Comparison of ENCODE assay signal across 12 cellular contexts in genomic region chr11:128365044-128365443, GRCh38.
A peak's percentile ranks its signal among the peaks of the same experiment; 100 is the strongest.
DNase-seq lines count a peak whose midpoint lies in the region; TF ChIP-seq lines count a peak whose summit lies in the region.
"Had no signal": no experiment of that assay in that cellular context is flagged by ENCODE, and none has a peak within 500 bp of the region (broad histone marks: within the 10 kb centered on the region; RNA-seq: fewer than 3 reads in every experiment).

No MANE protein-coding gene starts in this region.

- H3K27ac ChIP-seq in fibroblast of lung (ENCODE audit: insufficient read depth, low read length): no peak overlapping the region

- H3K36me3 ChIP-seq in fibroblast of lung (ENCODE audit: control insufficient read depth, insufficient read depth, low read length): no peaks in the 10 kb centered on the region

- H3K79me2 ChIP-seq in fibroblast of lung (ENCODE audit: control insufficient read depth, insufficient read depth, low read length): no peaks in the 10 kb centered on the region

- CTCF ChIA-PET in activated naive CD4-positive, alpha-beta T cell treated with anti-CD3 and anti-CD28 coated beads, Interleukin-2, amount 10 ng/mL, durations not matched to agents 7 days and 5 days (lab: Charles Lee): no interaction called here

- no peak overlapping the region for H2AFZ ChIP-seq in fibroblast of lung (ENCODE audit: low read length)

- H3K4me3 ChIP-seq in fibroblast of lung (replicated peaks in 1 of 4; ENCODE audit: control extremely low read depth in 1 of 4, insufficient read depth in 1 of 4, low read depth in 3 of 4, low read length in 4 of 4): no peak overlapping the region

- H3K4me2 ChIP-seq in fibroblast of lung (ENCODE audit: extremely low read depth, insufficient read depth, low read length): no peak overlapping the region

- H3K4me1 ChIP-seq in fibroblast of lung (ENCODE audit: control insufficient read depth, extremely low read depth, insufficient read depth, low read length): peaks cover 7% of the 10 kb centered on the region

- H3K27me3 Mint-ChIP-seq in activated naive CD4-positive, alpha-beta T cell treated with anti-CD3 and anti-CD28 coated beads, Interleukin-2, amount 10 ng/mL, durations not matched to agents 7 days and 5 days: no peaks in the 10 kb centered on the region

- peaks cover 10% of the 10 kb centered on the region for H3K4me1 Mint-ChIP-seq in activated naive CD4-positive, alpha-beta T cell treated with anti-CD3 and anti-CD28 coated beads, Interleukin-2, amount 10 ng/mL, durations not matched to agents 7 days and 5 days

- H3K9ac ChIP-seq in fibroblast of lung (ENCODE audit: insufficient read depth, low read length): no peak overlapping the region

- H3K9me3 ChIP-seq in fibroblast of lung (ENCODE audit: control insufficient read depth, insufficient read depth, low read depth, low read length): no peaks in the 10 kb centered on the region

- H4K20me1 ChIP-seq in fibroblast of lung (ENCODE audit: control insufficient read depth, extremely low read depth, insufficient read depth, low read length): no peaks in the 10 kb centered on the region

- H3K36me3 Mint-ChIP-seq in activated naive CD4-positive, alpha-beta T cell treated with anti-CD3 and anti-CD28 coated beads, Interleukin-2, amount 10 ng/mL, durations not matched to agents 7 days and 5 days: peaks cover 9% of the 10 kb centered on the region

- DNase-seq in activated naive CD4-positive, alpha-beta T cell treated with anti-CD3 and anti-CD28 coated beads, Interleukin-2, amount 10 ng/mL, durations not matched to agents 7 days and 5 days: peak; percentile 26
- DNase-seq in activated naive CD4-positive, alpha-beta T cell treated with anti-CD3 and anti-CD28 coated beads, Interleukin-2, amount 50 U/mL, for 16 hours: no peak
- DNase-seq in RPMI8226: peak; percentile 35
- DNase-seq in fibroblast of lung (ENCODE audit: low read depth in 2 of 2): peak; percentile 63 to 83
- DNase-seq in smooth muscle cell of the brain vasculature (ENCODE audit: low read depth, low spot score): peak; percentile 54
- DNase-seq in GOT3 (lab: John Stamatoyannopoulos, UW): no peak
- no peak for DNase-seq in NCI-H128 (lab: John Stamatoyannopoulos, UW; ENCODE audit: unreplicated experiment)
- no peak for DNase-seq in activated gamma-delta T cell treated with Interleukin-2 at 50 U/mL for 16 hours
- DNase-seq: C1 segment of cervical spinal cord, caudate nucleus, left cardiac atrium, NCI-H446 had no signal

- no peaks in the 10 kb centered on the region for H3K27me3 ChIP-seq in fibroblast of lung (ENCODE audit: control insufficient read depth, insufficient read depth, low read length)

- H3K4me3 Mint-ChIP-seq in activated naive CD4-positive, alpha-beta T cell treated with anti-CD3 and anti-CD28 coated beads, Interleukin-2, amount 10 ng/mL, durations not matched to agents 7 days and 5 days: no peak overlapping the region

- TF ChIP-seq CTCF in fibroblast of lung (conservative IDR thresholded peaks at IDR 0.05 in 1 of 2, IDR thresholded peaks at IDR 0.05 in 1 of 2; ENCODE audit: low read depth in 1 of 2, low read length in 2 of 2): no peak

- peaks cover 8% of the 10 kb centered on the region for H3K9me3 Mint-ChIP-seq in activated naive CD4-positive, alpha-beta T cell treated with anti-CD3 and anti-CD28 coated beads, Interleukin-2, amount 10 ng/mL, durations not matched to agents 7 days and 5 days

- H3K27ac Mint-ChIP-seq in activated naive CD4-positive, alpha-beta T cell treated with anti-CD3 and anti-CD28 coated beads, Interleukin-2, amount 10 ng/mL, durations not matched to agents 7 days and 5 days: no peak overlapping the region

Comparison
In these comparisons a context has a peak if more than half of its experiments do, and no peak if none do; other contexts are left out.
1. DNase-seq: peak in activated naive CD4-positive, alpha-beta T cell treated with anti-CD3 and anti-CD28 coated beads, Interleukin-2, amount 10 ng/mL, durations not matched to agents 7 days and 5 days (single experiment), RPMI8226 (single experiment), fibroblast of lung (2 of 2) and smooth muscle cell of the brain vasculature (single experiment); none in activated naive CD4-positive, alpha-beta T cell treated with anti-CD3 and anti-CD28 coated beads, Interleukin-2, amount 50 U/mL, for 16 hours (single experiment), GOT3 (single experiment), NCI-H128 (single experiment) and activated gamma-delta T cell treated with Interleukin-2 at 50 U/mL for 16 hours (single experiment).